ENCODE assay signal across 17 cellular contexts in the genomic region with DNA sequence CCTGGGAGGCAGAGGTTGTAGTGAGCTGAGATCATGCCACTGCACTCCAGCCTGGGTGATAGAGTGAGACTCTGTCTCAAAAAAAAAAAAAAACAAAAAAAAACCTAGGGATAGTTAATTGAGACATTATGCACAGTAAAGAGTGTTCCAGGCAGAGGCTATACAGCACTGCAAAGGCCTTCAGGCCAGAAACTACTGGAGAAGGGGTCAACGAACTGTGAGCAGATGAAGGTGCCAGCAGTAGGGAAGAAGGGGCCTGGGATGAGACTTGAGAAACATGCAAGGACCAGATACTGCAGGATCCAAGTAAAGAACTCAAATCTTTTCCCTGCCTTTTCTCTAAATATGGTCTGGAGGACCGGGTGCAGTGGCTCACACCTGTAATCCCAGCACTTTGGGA. TPM values are rescaled to one million over a fixed set of nuclear protein-coding genes. Genes with fewer than 3 reads are reported as not detected.
DNase-seq lines count a peak whose midpoint lies in the region; ATAC-seq and TF ChIP-seq lines count a peak whose summit lies in the region.
"Had no signal": no experiment of that assay in that cellular context is flagged by ENCODE, and none has a peak within 500 bp of the region (broad histone marks: within the 10 kb centered on the region; RNA-seq: fewer than 3 reads in every experiment).

No MANE protein-coding gene starts in this region.

- H3K4me3 Mint-ChIP-seq in activated T-cell treated with anti-CD3 and anti-CD28 coated beads, Interleukin-2, amount 50 U/mL, for 72 hours = no peak overlapping the region
- no peak overlapping the region for H3K4me3 Mint-ChIP-seq in dendritic cell treated with granulocyte-macrophage colony-stimulating factor and Interleukin-4, amounts not matched to agents 40 ng/mL and 50 ng/mL, for 4 days
- no peak overlapping the region for H3K4me3 Mint-ChIP-seq in stimulated activated effector memory CD8-positive, alpha-beta T cell treated with anti-CD3 and anti-CD28 coated beads, Interleukin-12 subunit alpha, Interleukin-12 subunit beta, amount 100 ng/mL, for 72 hours
- H3K4me3 Mint-ChIP-seq: CD4-positive, alpha-beta memory T cell; GM23338; H9 had no signal

- no peaks in the 10 kb centered on the region for H3K4me1 ChIP-seq in right cardiac atrium (ENCODE audit: control insufficient read depth, insufficient read depth, low read length)
- H3K4me1 ChIP-seq in SK-N-SH (ENCODE audit: control insufficient read depth in 1 of 2, insufficient read depth in 2 of 2, low read depth in 1 of 2, low read length in 1 of 2) = no peaks in the 10 kb centered on the region

- peaks cover 12 to 30% of the 10 kb centered on the region in 2 donors for H3K36me3 Mint-ChIP-seq in activated T-cell treated with anti-CD3 and anti-CD28 coated beads, Interleukin-2, amount 50 U/mL, for 72 hours (ENCODE audit: insufficient read depth in 2 of 2)
- peaks cover 64% of the 10 kb centered on the region for H3K36me3 Mint-ChIP-seq in dendritic cell treated with granulocyte-macrophage colony-stimulating factor and Interleukin-4, amounts not matched to agents 40 ng/mL and 50 ng/mL, for 4 days (ENCODE audit: low read depth)
- H3K36me3 Mint-ChIP-seq in stimulated activated effector memory CD8-positive, alpha-beta T cell treated with anti-CD3 and anti-CD28 coated beads, Interleukin-12 subunit alpha, Interleukin-12 subunit beta, amount 100 ng/mL, for 72 hours = peaks cover 96% of the 10 kb centered on the region

- H4K20me1 ChIP-seq in SK-N-SH (ENCODE audit: insufficient read depth) = no peaks in the 10 kb centered on the region

- DNase-seq in activated T-cell treated with anti-CD3 and anti-CD28 coated beads, Interleukin-2, amount 50 U/mL, for 72 hours = no peak
- DNase-seq in activated T-cell treated with anti-CD3 and anti-CD28 coated beads, Interleukin-2, amount 50 U/mL, for 1 hour = no peak
- DNase-seq in left lobe of liver (ENCODE audit: low spot score) (peak; percentile 41), right cardiac atrium (no peak), SK-N-SH (no peak)
- no peak for DNase-seq in stimulated activated effector memory CD8-positive, alpha-beta T cell treated with anti-CD3 and anti-CD28 coated beads, Interleukin-12 subunit alpha, Interleukin-12 subunit beta, amount 100 ng/mL, for 72 hours (ENCODE audit: low spot score in 2 of 2)
- DNase-seq: C1 segment of cervical spinal cord; Calu3; CD4-positive, alpha-beta memory T cell; COR-L47; DMS53; DMS79 treated with DMSO at 0.1 percent for 48 hours; GF-D8; H9 had no signal

- H3K4me2 ChIP-seq in SK-N-SH = no peak overlapping the region
- H3K4me2 ChIP-seq: GM23338 had no signal

- no peaks in the 10 kb centered on the region for H3K79me2 ChIP-seq in SK-N-SH (ENCODE audit: insufficient read depth)

- no peaks in the 10 kb centered on the region for H3K9me2 ChIP-seq in SK-N-SH

- H3K9ac ChIP-seq in SK-N-SH = no peak overlapping the region

- WGBS in right cardiac atrium = 88% methylated on average over 2 of the region's 2 CpGs
- WGBS in SK-N-SH (ENCODE audit: low lambda C conversion rate) = 59% methylated on average over 2 of the region's 2 CpGs

- peaks cover 16 to 25% of the 10 kb centered on the region in 2 experiments for H3K36me3 ChIP-seq in SK-N-SH (replicated peaks in 1 of 2; ENCODE audit: control insufficient read depth in 1 of 2, insufficient read depth in 2 of 2, low read length in 1 of 2)

- CTCF ChIA-PET in SK-N-SH (lab: Yijun Ruan, JAX) = interaction anchor here (3.6 kb wide), 1 partner anchor 10 kb away, joined by 13 read pairs; no protein-coding TSS in a partner anchor

- H3K27ac ChIP-seq in right cardiac atrium (ENCODE audit: low read length) (no peak overlapping the region), SK-N-SH (ENCODE audit: low read depth in 2 of 2, low read length in 1 of 2) (no peak overlapping the region)

- H2AFZ ChIP-seq in SK-N-SH (ENCODE audit: low read depth) = no peak overlapping the region
- H2AFZ ChIP-seq: GM23338 had no signal

- ATAC-seq in activated T-cell treated with anti-CD3 and anti-CD28 coated beads, Interleukin-2, amount 50 U/mL, for 72 hours (replicated peaks in 1 of 2) = no peak
- ATAC-seq in left lobe of liver (peak; percentile 74), right cardiac atrium (no peak)
- no peak for ATAC-seq in stimulated activated effector memory CD8-positive, alpha-beta T cell treated with anti-CD3 and anti-CD28 coated beads, Interleukin-12 subunit alpha, Interleukin-12 subunit beta, amount 100 ng/mL, for 72 hours
- ATAC-seq: GM23338, HCT116 had no signal

- no peak for TF ChIP-seq CTCF in SK-N-SH (IDR thresholded peaks at IDR 0.05)

- no peak for TF ChIP-seq EP300 in SK-N-SH (IDR thresholded peaks at IDR 0.05; ENCODE audit: borderline replicate concordance in 1 of 2, low read depth in 1 of 2, low read length in 1 of 2)

- H3K27me3 ChIP-seq in right cardiac atrium (ENCODE audit: control insufficient read depth, insufficient read depth) (no peaks in the 10 kb centered on the region), SK-N-SH (ENCODE audit: insufficient read depth) (no peaks in the 10 kb centered on the region)

- H3K4me3 ChIP-seq in right cardiac atrium (ENCODE audit: low read length) (no peak overlapping the region), SK-N-SH (ENCODE audit: low read depth in 2 of 2, low read length in 1 of 2) (no peak overlapping the region)
- H3K4me3 ChIP-seq: GM23338 had no signal

- H3K27me3 Mint-ChIP-seq in activated T-cell treated with anti-CD3 and anti-CD28 coated beads, Interleukin-2, amount 50 U/mL, for 72 hours (ENCODE audit: low read depth) = no peaks in the 10 kb centered on the region
- H3K27me3 Mint-ChIP-seq in dendritic cell treated with granulocyte-macrophage colony-stimulating factor and Interleukin-4, amounts not matched to agents 40 ng/mL and 50 ng/mL, for 4 days = no peaks in the 10 kb centered on the region
- H3K27me3 Mint-ChIP-seq: CD4-positive, alpha-beta memory T cell had no signal

- H3K9me3 ChIP-seq in right cardiac atrium (ENCODE audit: control insufficient read depth, low read length) (no peaks in the 10 kb centered on the region), SK-N-SH (no peaks in the 10 kb centered on the region)

- H3K4me1 Mint-ChIP-seq in activated T-cell treated with anti-CD3 and anti-CD28 coated beads, Interleukin-2, amount 50 U/mL, for 72 hours (ENCODE audit: low read depth) = peaks cover 9% of the 10 kb centered on the region
- H3K4me1 Mint-ChIP-seq in dendritic cell treated with granulocyte-macrophage colony-stimulating factor and Interleukin-4, amounts not matched to agents 40 ng/mL and 50 ng/mL, for 4 days (ENCODE audit: low read depth) = peaks cover 9% of the 10 kb centered on the region
- peaks cover 6% of the 10 kb centered on the region for H3K4me1 Mint-ChIP-seq in stimulated activated effector memory CD8-positive, alpha-beta T cell treated with anti-CD3 and anti-CD28 coated beads, Interleukin-12 subunit alpha, Interleukin-12 subunit beta, amount 100 ng/mL, for 72 hours
- H3K4me1 Mint-ChIP-seq: GM23338, H9 had no signal

- H3K27ac Mint-ChIP-seq in activated T-cell treated with anti-CD3 and anti-CD28 coated beads, Interleukin-2, amount 50 U/mL, for 72 hours = peak overlapping the region; percentile 33
- peak overlapping the region; percentile 25 for H3K27ac Mint-ChIP-seq in dendritic cell treated with granulocyte-macrophage colony-stimulating factor and Interleukin-4, amounts not matched to agents 40 ng/mL and 50 ng/mL, for 4 days
- H3K27ac Mint-ChIP-seq in stimulated activated effector memory CD8-positive, alpha-beta T cell treated with anti-CD3 and anti-CD28 coated beads, Interleukin-12 subunit alpha, Interleukin-12 subunit beta, amount 100 ng/mL, for 72 hours = peak overlapping the region; percentile 34
- H3K27ac Mint-ChIP-seq: CD4-positive, alpha-beta memory T cell; GM23338 had no signal

- no peak for TF ChIP-seq RAD21 in SK-N-SH (IDR thresholded peaks at IDR 0.05; ENCODE audit: low read length)

- H3K9me3 Mint-ChIP-seq in activated T-cell treated with anti-CD3 and anti-CD28 coated beads, Interleukin-2, amount 50 U/mL, for 72 hours = no peaks in the 10 kb centered on the region
- no peaks in the 10 kb centered on the region for H3K9me3 Mint-ChIP-seq in dendritic cell treated with granulocyte-macrophage colony-stimulating factor and Interleukin-4, amounts not matched to agents 40 ng/mL and 50 ng/mL, for 4 days
- no peaks in the 10 kb centered on the region for H3K9me3 Mint-ChIP-seq in stimulated activated effector memory CD8-positive, alpha-beta T cell treated with anti-CD3 and anti-CD28 coated beads, Interleukin-12 subunit alpha, Interleukin-12 subunit beta, amount 100 ng/mL, for 72 hours
- H3K9me3 Mint-ChIP-seq: CD4-positive, alpha-beta memory T cell had no signal

- POLR2A ChIA-PET in SK-N-SH (lab: Yijun Ruan, JAX) = no interaction called here

- intact Hi-C loops in dendritic cell treated with granulocyte-macrophage colony-stimulating factor and Interleukin-4, amounts not matched to agents 40 ng/mL and 50 ng/mL, for 4 days (cut with micrococcal nuclease) = no loop called here
- intact Hi-C loops in right cardiac atrium (cut with DNase I) = no loop called here

- H3F3A ChIP-seq in SK-N-SH (replicated peaks; ENCODE audit: insufficient read depth) = no peaks in the 10 kb centered on the region

TF ChIP-seq in SK-N-SH, 30 proteins besides CTCF, POLR2A, EP300 and RAD21:
- no peak for TF ChIP-seq SIN3A (IDR thresholded peaks at IDR 0.05; ENCODE audit: borderline replicate concordance, low read depth, low read length)
- no peak for TF ChIP-seq SMC3 (IDR thresholded peaks at IDR 0.05; ENCODE audit: low read depth, low read length)

RNA-seq across cellular contexts. Expression of gene PCBP1, which starts 26.0 kb away (rescaled TPM):
- total RNA-seq in activated T-cell treated with anti-CD3 and anti-CD28 coated beads, Interleukin-2, amount 50 U/mL, for 72 hours = 100 to 1,000 TPM; 270 to 291 TPM
- total RNA-seq in left lobe of liver (161 TPM), right cardiac atrium (100 to 1,000 TPM; 233 to 259 (median 239) TPM)
- polyA plus RNA-seq in right cardiac atrium (280 TPM), SK-N-SH (2012; rRNA removed) (60.7 and 94.0 TPM in 2 replicates)
- polyA plus RNA-seq in SK-N-SH (2012; cell fraction: cytosol; rRNA removed) = 79.9 and 99.1 TPM in 2 replicates
- 61.4 and 69.9 TPM in 2 replicates for polyA plus RNA-seq in SK-N-SH (2012; cell fraction: nucleus; rRNA removed)
